In the genomic region with DNA sequence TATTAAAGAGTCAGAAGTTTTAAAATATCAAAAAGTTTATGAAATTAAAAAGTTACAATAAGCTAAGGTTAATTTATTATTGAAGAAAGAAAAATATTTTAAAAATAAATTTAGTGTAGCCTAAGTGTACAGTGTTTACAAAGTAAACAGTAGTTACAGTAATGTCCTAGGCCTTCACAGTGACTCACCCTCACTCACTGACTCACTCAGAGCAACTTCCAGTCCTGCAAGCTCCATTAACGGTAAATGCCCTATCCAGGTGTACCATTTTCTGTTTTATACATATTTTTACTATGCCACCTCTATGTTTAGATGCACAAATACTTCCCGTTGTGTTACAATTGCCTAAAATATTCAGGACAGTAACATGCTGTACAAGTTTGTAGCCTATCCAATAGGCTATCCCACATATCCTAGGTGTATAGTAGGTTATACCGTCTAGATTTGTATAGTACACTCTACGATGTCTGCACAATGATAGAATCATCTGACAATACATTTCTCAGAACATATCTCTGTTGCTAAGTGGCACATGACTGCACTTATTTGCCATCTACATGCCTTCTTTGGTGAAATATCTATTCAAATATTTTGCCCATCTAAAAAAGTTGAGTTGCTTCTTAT, we compare ENCODE assay signal across 1 cellular context.
TF ChIP-seq lines count a peak whose summit lies in the region.

No MANE protein-coding gene starts in this region.

TF ChIP-seq in HCT116, 20 proteins besides CTCF, POLR2A, EP300 and RAD21 (continued from another document):
- peak; percentile 46; the same call in 1 of the 2 replicates for TF ChIP-seq JUND (IDR thresholded peaks at IDR 0.05)
- TF ChIP-seq CEBPB (IDR thresholded peaks at IDR 0.05; ENCODE audit: low read depth): no peak
TF ChIP-seq in HCT116: peak in this region for 2.
